ENCODE assay signal across 1 cellular context in the genomic region with DNA sequence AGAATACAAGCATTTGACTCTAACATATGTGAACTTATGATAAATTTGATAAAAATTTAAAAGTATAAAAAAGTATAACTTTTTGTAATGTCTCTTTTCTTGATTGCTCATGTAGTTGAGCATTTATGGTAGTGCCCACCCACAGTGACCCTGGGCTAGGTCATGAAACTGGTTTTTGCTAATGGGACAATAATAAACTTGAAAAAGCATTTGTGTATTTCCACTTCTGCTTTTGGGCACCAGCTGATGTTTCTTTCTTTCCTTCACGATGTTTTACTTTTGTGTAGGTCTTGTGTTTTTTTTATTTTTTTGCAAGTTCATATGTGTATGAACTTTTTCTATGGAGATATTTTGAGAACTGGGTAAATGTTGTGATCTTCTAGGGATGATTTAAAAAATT.
TF ChIP-seq lines count a peak whose summit lies in the region.

No MANE protein-coding gene starts in this region.

TF ChIP-seq in HepG2, 621 proteins besides CTCF, POLR2A, EP300 and RAD21 (continued from another document):
- TF ChIP-seq, protein P1, sequence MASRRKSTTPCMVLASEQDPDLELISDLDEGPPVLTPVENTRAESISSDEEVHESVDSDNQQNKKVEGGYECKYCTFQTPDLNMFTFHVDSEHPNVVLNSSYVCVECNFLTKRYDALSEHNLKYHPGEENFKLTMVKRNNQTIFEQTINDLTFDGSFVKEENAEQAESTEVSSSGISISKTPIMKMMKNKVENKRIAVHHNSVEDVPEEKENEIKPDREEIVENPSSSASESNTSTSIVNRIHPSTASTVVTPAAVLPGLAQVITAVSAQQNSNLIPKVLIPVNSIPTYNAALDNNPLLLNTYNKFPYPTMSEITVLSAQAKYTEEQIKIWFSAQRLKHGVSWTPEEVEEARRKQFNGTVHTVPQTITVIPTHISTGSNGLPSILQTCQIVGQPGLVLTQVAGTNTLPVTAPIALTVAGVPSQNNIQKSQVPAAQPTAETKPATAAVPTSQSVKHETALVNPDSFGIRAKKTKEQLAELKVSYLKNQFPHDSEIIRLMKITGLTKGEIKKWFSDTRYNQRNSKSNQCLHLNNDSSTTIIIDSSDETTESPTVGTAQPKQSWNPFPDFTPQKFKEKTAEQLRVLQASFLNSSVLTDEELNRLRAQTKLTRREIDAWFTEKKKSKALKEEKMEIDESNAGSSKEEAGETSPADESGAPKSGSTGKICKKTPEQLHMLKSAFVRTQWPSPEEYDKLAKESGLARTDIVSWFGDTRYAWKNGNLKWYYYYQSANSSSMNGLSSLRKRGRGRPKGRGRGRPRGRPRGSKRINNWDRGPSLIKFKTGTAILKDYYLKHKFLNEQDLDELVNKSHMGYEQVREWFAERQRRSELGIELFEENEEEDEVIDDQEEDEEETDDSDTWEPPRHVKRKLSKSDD (CRISPR knock-in tag; IDR thresholded peaks at IDR 0.05; ENCODE audit: low read depth) = no peak
- TF ChIP-seq, protein P2, sequence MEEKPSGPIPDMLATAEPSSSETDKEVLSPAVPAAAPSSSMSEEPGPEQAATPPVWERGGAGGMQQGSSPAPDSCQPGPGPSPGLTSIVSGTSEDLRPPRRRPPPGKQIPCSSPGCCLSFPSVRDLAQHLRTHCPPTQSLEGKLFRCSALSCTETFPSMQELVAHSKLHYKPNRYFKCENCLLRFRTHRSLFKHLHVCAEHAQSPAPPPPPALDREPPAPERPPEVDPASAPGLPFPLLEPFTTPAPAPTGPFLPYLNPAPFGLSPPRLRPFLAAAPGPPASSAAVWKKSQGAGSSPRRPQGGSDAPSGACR (CRISPR knock-in tag; IDR thresholded peaks at IDR 0.05) = no peak
- TF ChIP-seq SALL2 (CRISPR knock-in tag; IDR thresholded peaks at IDR 0.05) (no peak), ZNF329 (CRISPR knock-in tag; IDR thresholded peaks at IDR 0.05; ENCODE audit: low read depth) (no peak)
- TF ChIP-seq, protein P3, sequence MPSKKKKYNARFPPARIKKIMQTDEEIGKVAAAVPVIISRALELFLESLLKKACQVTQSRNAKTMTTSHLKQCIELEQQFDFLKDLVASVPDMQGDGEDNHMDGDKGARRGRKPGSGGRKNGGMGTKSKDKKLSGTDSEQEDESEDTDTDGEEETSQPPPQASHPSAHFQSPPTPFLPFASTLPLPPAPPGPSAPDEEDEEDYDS (CRISPR knock-in tag; IDR thresholded peaks at IDR 0.05) = no peak
